In the genomic region with DNA sequence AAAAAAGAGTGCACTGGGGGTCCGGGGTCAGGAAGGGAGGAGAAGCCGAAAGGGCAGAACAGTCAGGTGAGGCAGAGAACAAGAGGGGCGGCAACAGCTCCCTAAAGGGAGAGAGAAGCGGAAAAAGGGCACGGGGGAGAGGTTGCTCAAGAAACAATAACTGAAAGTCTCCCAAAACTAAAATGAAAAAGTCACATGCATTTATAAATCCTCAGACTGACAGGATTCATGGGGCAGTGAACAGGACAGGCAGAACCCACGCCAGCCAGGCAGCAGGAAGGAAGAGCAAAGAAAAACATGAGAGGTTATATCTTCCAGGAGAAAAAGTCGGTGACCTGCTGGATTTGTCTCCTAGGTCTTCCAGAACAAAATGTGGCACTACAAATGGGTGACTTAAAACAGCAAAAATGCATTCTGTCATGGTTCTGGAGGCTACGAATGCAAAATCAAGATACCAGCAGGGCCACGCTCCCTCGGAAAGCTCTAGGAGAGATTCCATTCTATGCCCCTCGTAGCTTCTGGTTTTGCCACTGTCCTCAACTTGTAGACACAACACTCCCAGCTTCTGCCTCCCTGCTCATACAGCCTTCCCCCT, we compare ENCODE assay signal across 1 cellular context.
TF ChIP-seq lines count a peak whose summit lies in the region.

No MANE protein-coding gene starts in this region.

TF ChIP-seq in endothelial cell of umbilical vein, 7 proteins besides CTCF, POLR2A, EP300 and RAD21:
- TF ChIP-seq POLR2AphosphoS5 (IDR thresholded peaks at IDR 0.05; ENCODE audit: insufficient read depth, low read depth, low read length) = no peak
- no peak for TF ChIP-seq EZH2 (IDR thresholded peaks at IDR 0.05; ENCODE audit: borderline replicate concordance, low read depth, low read length, severe bottlenecking)
- TF ChIP-seq FOS (IDR thresholded peaks at IDR 0.05; ENCODE audit: borderline replicate concordance, insufficient read depth, low read length) = no peak
- TF ChIP-seq MYC (IDR thresholded peaks at IDR 0.05; ENCODE audit: low read depth, low read length) = no peak
- TF ChIP-seq, protein P1, sequence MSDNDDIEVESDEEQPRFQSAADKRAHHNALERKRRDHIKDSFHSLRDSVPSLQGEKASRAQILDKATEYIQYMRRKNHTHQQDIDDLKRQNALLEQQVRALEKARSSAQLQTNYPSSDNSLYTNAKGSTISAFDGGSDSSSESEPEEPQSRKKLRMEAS (IDR thresholded peaks at IDR 0.05; ENCODE audit: insufficient read depth, insufficient read length) = no peak
